Comparison of ENCODE assay signal across 16 cellular contexts in genomic region chr5:95113489-95113888, GRCh38.
DNase-seq lines count a peak whose midpoint lies in the region; ATAC-seq and TF ChIP-seq lines count a peak whose summit lies in the region.
"Had no signal": no experiment of that assay in that cellular context is flagged by ENCODE, and none has a peak within 500 bp of the region (broad histone marks: within the 10 kb centered on the region; RNA-seq: fewer than 3 reads in every experiment).

No MANE protein-coding gene starts in this region.

- H3K9ac ChIP-seq in HUES48 (ENCODE audit: low read depth, low read length) = no peak overlapping the region

- peak; percentile 86 for ATAC-seq in left lung
- ATAC-seq: effector memory CD8-positive, alpha-beta T cell had no signal

- H3K27me3 Mint-ChIP-seq in chondrocyte (ENCODE audit: low read depth) = peaks cover 14% of the 10 kb centered on the region
- H3K27me3 Mint-ChIP-seq in CD4-positive, alpha-beta memory T cell = no peaks in the 10 kb centered on the region
- H3K27me3 Mint-ChIP-seq: effector memory CD8-positive, alpha-beta T cell had no signal

- H3K4me1 ChIP-seq in HUES48 (ENCODE audit: control insufficient read depth, insufficient read depth, low read length) = peaks cover 11% of the 10 kb centered on the region
- no peaks in the 10 kb centered on the region for H3K4me1 ChIP-seq in left lung
- no peaks in the 10 kb centered on the region for H3K4me1 ChIP-seq in CD4-positive, alpha-beta memory T cell (ENCODE audit: insufficient read depth, low read length)

- peaks cover 9% of the 10 kb centered on the region for H3K4me1 Mint-ChIP-seq in chondrocyte (ENCODE audit: low read depth)
- no peaks in the 10 kb centered on the region for H3K4me1 Mint-ChIP-seq in CD4-positive, alpha-beta memory T cell

- CTCF ChIA-PET in CD4-positive, alpha-beta memory T cell (lab: Charles Lee; ENCODE audit: partially characterized antibody) = no interaction called here

- H3K9me3 ChIP-seq in HUES48 (ENCODE audit: control insufficient read depth, insufficient read depth, low read length) = no peaks in the 10 kb centered on the region
- H3K9me3 ChIP-seq in left lung = peaks cover 0 to 5% of the 10 kb centered on the region in 2 donors
- H3K9me3 ChIP-seq in CD4-positive, alpha-beta memory T cell (ENCODE audit: control insufficient read depth in 1 of 2, low read length in 2 of 2) = no peaks in the 10 kb centered on the region

- TF ChIP-seq CTCF in AG10803 (conservative IDR thresholded peaks at IDR 0.05; ENCODE audit: low read length) (no peak), chondrocyte (IDR thresholded peaks at IDR 0.05) (peak; percentile 31), left lung (IDR thresholded peaks at IDR 0.05) (no peak)

- no peaks in the 10 kb centered on the region for H3K36me3 ChIP-seq in HUES48 (ENCODE audit: control insufficient read depth, insufficient read depth, low read length)
- no peaks in the 10 kb centered on the region for H3K36me3 ChIP-seq in left lung
- no peaks in the 10 kb centered on the region for H3K36me3 ChIP-seq in CD4-positive, alpha-beta memory T cell (ENCODE audit: insufficient read depth, low read length)

- no peak overlapping the region for H3K4me3 Mint-ChIP-seq in chondrocyte (ENCODE audit: unreplicated experiment)
- H3K4me3 Mint-ChIP-seq in CD4-positive, alpha-beta memory T cell = no peak overlapping the region
- H3K4me3 Mint-ChIP-seq: effector memory CD8-positive, alpha-beta T cell had no signal

- peaks cover 3% of the 10 kb centered on the region for H3K36me3 Mint-ChIP-seq in chondrocyte (ENCODE audit: low read depth)
- no peaks in the 10 kb centered on the region for H3K36me3 Mint-ChIP-seq in CD4-positive, alpha-beta memory T cell

- intact Hi-C loops in left lung (cut with DNase I) = no loop called here
- intact Hi-C loops in CD4-positive, alpha-beta memory T cell (cut with micrococcal nuclease) = no loop called here

- H3K4me3 ChIP-seq in AG10803 (ENCODE audit: low read length) (no peak overlapping the region), HUES48 (ENCODE audit: low read depth, low read length) (no peak overlapping the region), left lung (no peak overlapping the region)
- no peak overlapping the region for H3K4me3 ChIP-seq in CD4-positive, alpha-beta memory T cell (ENCODE audit: low read length in 2 of 2)

- H3K27me3 ChIP-seq in HUES48 (ENCODE audit: control insufficient read depth, insufficient read depth, low read length) = no peaks in the 10 kb centered on the region
- no peaks in the 10 kb centered on the region for H3K27me3 ChIP-seq in left lung
- no peaks in the 10 kb centered on the region for H3K27me3 ChIP-seq in CD4-positive, alpha-beta memory T cell (ENCODE audit: insufficient read depth, low read length)

- peak overlapping the region; percentile 38 for H3K27ac Mint-ChIP-seq in chondrocyte (ENCODE audit: unreplicated experiment)
- H3K27ac Mint-ChIP-seq in CD4-positive, alpha-beta memory T cell = no peak overlapping the region
- H3K27ac Mint-ChIP-seq: effector memory CD8-positive, alpha-beta T cell had no signal

- POLR2A ChIA-PET in CD4-positive, alpha-beta memory T cell (lab: Charles Lee; ENCODE audit: partially characterized antibody) = no interaction called here

- in situ Hi-C loops in ACHN (cut with HindIII; ENCODE audit: low pct_ligation_motif_present, low pct_unique_long_range_greater_than_20kb, low sequenced_read_pairs) = no loop called here

- peaks cover 15% of the 10 kb centered on the region for H3K9me3 Mint-ChIP-seq in chondrocyte (ENCODE audit: low read depth)
- H3K9me3 Mint-ChIP-seq in CD4-positive, alpha-beta memory T cell = peaks cover 0 to 6% (median 3%) of the 10 kb centered on the region in 8 donors

- DNase-seq in AG10803 (ENCODE audit: low read depth) (peak; percentile 25), chondrocyte (ENCODE audit: low spot score) (no peak), left lung (peak in 1 of 2 donors; percentile 36), NCI-H446 (lab: John Stamatoyannopoulos, UW) (no peak), ACHN (no peak), NCI-H446 treated with DMSO at 0.1 percent for 48 hours (lab: John Stamatoyannopoulos, UW) (no peak)
- DNase-seq in CD4-positive, alpha-beta memory T cell = no peak
- DNase-seq: activated CD4-positive, alpha-beta T cell treated with anti-CD3 and anti-CD28 coated beads, Interleukin-2, amount 50 U/mL, for 1 hour; aorta; C1 segment of cervical spinal cord; effector memory CD8-positive, alpha-beta T cell; head of caudate nucleus; NCI-H526; RPMI8226; stimulated activated CD8-positive, alpha-beta memory T cell treated with anti-CD3 and anti-CD28 coated beads, Interleukin-4, amount 100 ng/mL, for 48 hours had no signal

- H3K27ac ChIP-seq in HUES48 (ENCODE audit: low read depth, low read length) (peak overlapping the region; percentile 42), left lung (no peak overlapping the region)
- H3K27ac ChIP-seq in CD4-positive, alpha-beta memory T cell (ENCODE audit: low read depth, low read length) = no peak overlapping the region
